8 cellular contexts compared by ENCODE assay signal in the genomic region with DNA sequence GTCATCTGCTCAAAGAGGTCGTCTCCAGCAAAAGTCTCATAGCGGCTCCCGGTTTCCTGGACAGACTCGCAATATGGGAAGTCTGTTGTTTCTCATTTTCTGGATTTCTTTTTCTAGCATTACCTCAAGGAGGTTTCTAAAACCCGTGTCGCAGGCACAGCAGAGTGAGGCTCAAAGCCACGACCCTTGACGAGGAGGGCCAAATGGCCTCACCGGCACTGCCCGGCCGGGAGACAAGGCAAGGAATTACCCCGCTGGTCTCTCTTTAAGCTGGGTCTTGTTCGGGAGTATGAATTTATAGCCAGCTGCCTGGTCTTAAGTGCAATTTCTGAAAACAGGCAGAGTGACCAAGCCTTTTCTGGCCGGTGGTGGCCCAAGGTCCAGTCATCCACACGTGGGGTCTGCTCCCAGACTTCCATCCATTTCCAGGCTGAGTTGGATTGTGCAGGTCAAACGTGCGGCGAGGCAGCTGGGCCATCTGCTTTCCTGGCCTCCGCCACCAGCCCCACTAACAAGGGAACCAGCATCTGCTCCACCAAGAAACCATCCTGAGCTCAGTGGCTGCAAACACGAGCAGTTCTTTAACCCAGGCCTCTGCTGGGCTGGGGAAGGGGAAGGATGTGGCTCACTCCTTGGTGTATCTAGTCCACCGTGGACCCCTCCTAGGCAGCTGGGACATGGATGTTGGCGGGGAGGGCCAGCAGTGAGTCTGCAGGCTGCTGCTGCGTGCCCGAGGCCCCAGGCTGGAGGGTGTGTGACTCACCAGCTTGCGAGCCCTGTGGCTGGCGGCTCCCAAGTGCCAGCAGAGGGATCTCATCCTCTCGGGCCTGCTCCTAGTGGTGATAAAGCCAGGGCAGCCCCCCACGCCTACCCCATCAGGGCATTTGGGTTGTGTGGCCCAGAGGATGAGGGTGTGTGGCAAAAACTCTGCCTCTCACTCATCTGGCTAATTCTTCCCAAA. TPM values are rescaled to one million over a fixed set of nuclear protein-coding genes. Genes with fewer than 3 reads are reported as not detected.
DNase-seq lines count a peak whose midpoint lies in the region; ATAC-seq and TF ChIP-seq lines count a peak whose summit lies in the region.

No MANE protein-coding gene starts in this region.

- H3K4me3 ChIP-seq in mammary epithelial cell (replicated peaks in 1 of 3; ENCODE audit: insufficient read depth in 1 of 3, low read depth in 2 of 3, low read length in 3 of 3) (no peak overlapping the region), neuronal stem cell (ENCODE audit: low read length in 2 of 2) (no peak overlapping the region)

- H2BK15ac ChIP-seq in neuronal stem cell (ENCODE audit: low read length), result no peak overlapping the region

- peak overlapping the region; percentile 13 for H3K18ac ChIP-seq in neuronal stem cell (ENCODE audit: low read length)

- CTCF ChIA-PET in mammary epithelial cell (lab: Charles Lee; ENCODE audit: low non-redundant PET), result no interaction called here

- H2AK5ac ChIP-seq in neuronal stem cell (ENCODE audit: low read depth, low read length), result no peak overlapping the region

- no peak overlapping the region for H4K8ac ChIP-seq in neuronal stem cell (ENCODE audit: low read depth, low read length)

- H3K4me2 ChIP-seq in mammary epithelial cell (ENCODE audit: insufficient read depth, low read depth, low read length) (no peak overlapping the region), neuronal stem cell (ENCODE audit: insufficient read depth, low read length, poor library complexity, severe bottlenecking) (no peak overlapping the region)

- no peak for TF ChIP-seq CTCF in mammary epithelial cell (conservative IDR thresholded peaks at IDR 0.05 in 1 of 2, IDR thresholded peaks at IDR 0.05 in 1 of 2; ENCODE audit: extremely low read depth in 1 of 2, insufficient read depth in 1 of 2, low read depth in 1 of 2, low read length in 2 of 2)

- no peaks in the 10 kb centered on the region for H3K27me3 ChIP-seq in mammary epithelial cell (ENCODE audit: insufficient read depth, low read length)
- no peaks in the 10 kb centered on the region for H3K27me3 ChIP-seq in neuronal stem cell (ENCODE audit: control insufficient read depth in 3 of 3, insufficient read depth in 3 of 3, low read depth in 1 of 3, low read length in 3 of 3)

- DNase-seq in DMS 273 (lab: John Stamatoyannopoulos, UW; ENCODE audit: unreplicated experiment), result peak; percentile 81
- peak; percentile 57 for DNase-seq in NCI-H2171 (lab: John Stamatoyannopoulos, UW)
- peak; percentile 6 for DNase-seq in mammary epithelial cell
- DNase-seq in neuronal stem cell (ENCODE audit: low spot score), result no peak
- no peak for DNase-seq in posterior vena cava (ENCODE audit: low spot score)
- no peak for DNase-seq in NCI-H146 treated with DMSO at 0.1 percent for 48 hours (lab: John Stamatoyannopoulos, UW; ENCODE audit: unreplicated experiment)
- DNase-seq in DMS114 treated with DMSO at 0.1 percent for 48 hours (lab: John Stamatoyannopoulos, UW; ENCODE audit: unreplicated experiment), result no peak

- no peak overlapping the region for H3K4ac ChIP-seq in neuronal stem cell (ENCODE audit: low read length)

- no peak overlapping the region for H4K91ac ChIP-seq in neuronal stem cell (ENCODE audit: low read depth, low read length, poor library complexity)

- 80% methylated on average over 25 of the region's 28 CpGs for WGBS in mammary epithelial cell (ENCODE audit: low coverage, missing lambda C conversion rate)
- no CpG with 5 or more reads among the region's 28 CpGs for WGBS in neuronal stem cell (ENCODE audit: extremely low coverage in 2 of 2, insufficient read length in 2 of 2, insufficient replicate concordance in 1 of 2), 2 donors

- no peak for ATAC-seq in GM19463 (IDR thresholded peaks at IDR 0.05; ENCODE audit: unreplicated experiment)

- H3K79me1 ChIP-seq in neuronal stem cell (ENCODE audit: low read depth, low read length), result no peaks in the 10 kb centered on the region

- H3K23ac ChIP-seq in neuronal stem cell (ENCODE audit: low read depth, low read length, poor library complexity), result no peak overlapping the region

- intact Hi-C loops in mammary epithelial cell (cut with micrococcal nuclease), result no loop called here
- intact Hi-C loops in posterior vena cava (cut with DNase I), result no loop called here

- no peaks in the 10 kb centered on the region for H3K36me3 ChIP-seq in mammary epithelial cell (ENCODE audit: insufficient read depth, low read length)
- no peaks in the 10 kb centered on the region for H3K36me3 ChIP-seq in neuronal stem cell (replicated peaks in 1 of 2; ENCODE audit: control insufficient read depth in 2 of 2, insufficient read depth in 2 of 2, low read length in 2 of 2)

- no peak overlapping the region for H3K14ac ChIP-seq in neuronal stem cell (ENCODE audit: low read length)

- H2AFZ ChIP-seq in mammary epithelial cell (ENCODE audit: low read depth, low read length) (no peak overlapping the region), neuronal stem cell (ENCODE audit: low read length) (no peak overlapping the region)

- H3K27ac ChIP-seq in mammary epithelial cell (ENCODE audit: insufficient read depth, low read depth, low read length) (no peak overlapping the region), neuronal stem cell (replicated peaks; ENCODE audit: low read length) (no peak overlapping the region)

- no peaks in the 10 kb centered on the region for H3K79me2 ChIP-seq in mammary epithelial cell (ENCODE audit: insufficient read depth, low read length)

- H3K4me1 ChIP-seq in mammary epithelial cell (ENCODE audit: insufficient read depth, low read length) (no peaks in the 10 kb centered on the region), neuronal stem cell (ENCODE audit: control insufficient read depth in 2 of 2, insufficient read depth in 1 of 2, low read depth in 1 of 2, low read length in 2 of 2) (no peaks in the 10 kb centered on the region)

- H3K9me3 ChIP-seq in mammary epithelial cell (replicated peaks; ENCODE audit: insufficient read depth, low read length), result peaks cover 17% of the 10 kb centered on the region
- H3K9me3 ChIP-seq in neuronal stem cell (replicated peaks in 1 of 2; ENCODE audit: control insufficient read depth in 2 of 2, insufficient read depth in 1 of 2, low read depth in 1 of 2, low read length in 2 of 2), result no peaks in the 10 kb centered on the region

- no peak overlapping the region for H2BK120ac ChIP-seq in neuronal stem cell (ENCODE audit: low read depth, low read length)

- H3K9ac ChIP-seq in mammary epithelial cell (ENCODE audit: insufficient read depth, low read length), result no peak overlapping the region
- H3K9ac ChIP-seq in neuronal stem cell (ENCODE audit: low read depth, low read length, poor library complexity), result no peak overlapping the region

- dilution Hi-C loops in mammary epithelial cell (cut with HindIII; ENCODE audit: low sequenced_read_pairs), result no loop called here

- in situ Hi-C loops in mammary epithelial cell (cut with MboI; ENCODE audit: low sequenced_read_pairs in 2 of 2), result no loop called here

- H2BK5ac ChIP-seq in neuronal stem cell (ENCODE audit: low read length), result no peak overlapping the region

- no peak overlapping the region for H2BK12ac ChIP-seq in neuronal stem cell (ENCODE audit: low read length)

- BruUV-seq in mammary epithelial cell (replicated peaks; lab: Mats Ljungman, UMichigan), result no TSS peak

- H4K20me1 ChIP-seq in mammary epithelial cell (ENCODE audit: insufficient read depth, low read length), result no peaks in the 10 kb centered on the region

RNA-seq across cellular contexts. Expression of a gene that starts 55.6 kb away (rescaled TPM):
- total RNA-seq in mammary epithelial cell, result 10 to 100 TPM in 1 of 2 donors, 1 to 10 TPM in 1; 7.2 to 22.8 TPM
- 1.2 TPM for polyA plus RNA-seq in mammary epithelial cell
- polyA minus RNA-seq in mammary epithelial cell, result 5.4 TPM
- polyA plus RNA-seq in neuronal stem cell (2013, experiment 1 of 2), result 10.1 TPM
- polyA plus RNA-seq in neuronal stem cell (2013, experiment 2 of 2), result 10.2 TPM
- 100 to 1,000 TPM in 1 of 2 donors, 10 to 100 TPM in 1; 71.1 to 196 TPM for total RNA-seq in posterior vena cava

Comparison
In these comparisons a context has a peak if more than half of its experiments do, and no peak if none do; other contexts are left out.
1. DNase-seq: peak in DMS 273 (single experiment), NCI-H2171 (single experiment) and mammary epithelial cell (single experiment); none in neuronal stem cell (single experiment), posterior vena cava (single experiment), NCI-H146 treated with DMSO at 0.1 percent for 48 hours (single experiment) and DMS114 treated with DMSO at 0.1 percent for 48 hours (single experiment).